ENCODE assay signal across 19 cellular contexts in genomic region chr10:44627591-44628354, GRCh38.
DNase-seq lines count a peak whose midpoint lies in the region; ATAC-seq and TF ChIP-seq lines count a peak whose summit lies in the region.
"Had no signal": no experiment of that assay in that cellular context is flagged by ENCODE, and none has a peak within 500 bp of the region (broad histone marks: within the 10 kb centered on the region; RNA-seq: fewer than 3 reads in every experiment).

No MANE protein-coding gene starts in this region.

- BruUV-seq in mammary epithelial cell (replicated peaks; lab: Mats Ljungman, UMichigan): no TSS peak

- H3K4me3 ChIP-seq in mammary epithelial cell (replicated peaks in 1 of 3; ENCODE audit: insufficient read depth in 1 of 3, low read depth in 2 of 3, low read length in 3 of 3) (no peak overlapping the region), vagina (no peak overlapping the region)

- dilution Hi-C loops in mammary epithelial cell (cut with HindIII; ENCODE audit: low sequenced_read_pairs): no loop called here

- peak overlapping the region; percentile 20 for H2AFZ ChIP-seq in mammary epithelial cell (ENCODE audit: low read depth, low read length)

- TF ChIP-seq POLR2A in vagina (IDR thresholded peaks at IDR 0.05): no peak

- 42% methylated on average over 4 of the region's 6 CpGs for WGBS in mammary epithelial cell (ENCODE audit: low coverage, missing lambda C conversion rate)

- CTCF ChIA-PET in mammary epithelial cell (lab: Charles Lee; ENCODE audit: low non-redundant PET): no interaction called here

- intact Hi-C loops in mammary epithelial cell (cut with micrococcal nuclease) (no loop called here), left ventricle myocardium superior (cut with micrococcal nuclease) (no loop called here), vagina (cut with DNase I) (no loop called here)

- peaks cover 5% of the 10 kb centered on the region for H3K4me1 ChIP-seq in mammary epithelial cell (ENCODE audit: insufficient read depth, low read length)
- H3K4me1 ChIP-seq in vagina: peaks cover 5% of the 10 kb centered on the region

- no peak overlapping the region for H3K27ac ChIP-seq in mammary epithelial cell (ENCODE audit: insufficient read depth, low read depth, low read length)
- no peak overlapping the region for H3K27ac ChIP-seq in vagina

- H3K27me3 ChIP-seq in mammary epithelial cell (ENCODE audit: insufficient read depth, low read length) (no peaks in the 10 kb centered on the region), vagina (no peaks in the 10 kb centered on the region)

- no peak overlapping the region for H3K4me2 ChIP-seq in mammary epithelial cell (ENCODE audit: insufficient read depth, low read depth, low read length)

- peak; percentile 77 for ATAC-seq in left ventricle myocardium superior
- ATAC-seq: activated CD4-positive, alpha-beta T cell treated with anti-CD3 and anti-CD28 coated beads for 36 hours had no signal

- TF ChIP-seq CTCF in mammary epithelial cell (conservative IDR thresholded peaks at IDR 0.05 in 1 of 2, IDR thresholded peaks at IDR 0.05 in 1 of 2; ENCODE audit: extremely low read depth in 1 of 2, insufficient read depth in 1 of 2, low read depth in 1 of 2, low read length in 2 of 2): peak in 1 of 2 donors; percentile 6
- TF ChIP-seq CTCF in vagina (IDR thresholded peaks at IDR 0.05): no peak

- H3K9ac ChIP-seq in mammary epithelial cell (ENCODE audit: insufficient read depth, low read length): no peak overlapping the region

- H4K20me1 ChIP-seq in mammary epithelial cell (ENCODE audit: insufficient read depth, low read length): no peaks in the 10 kb centered on the region

- DNase-seq in A172 (ENCODE audit: low spot score): peak; percentile 10
- peak; percentile 77 for DNase-seq in GM04504 (ENCODE audit: low read depth)
- DNase-seq in mammary epithelial cell: peak; percentile 54
- DNase-seq in left ventricle myocardium superior: no peak
- DNase-seq in HuH-7 (ENCODE audit: low spot score): no peak
- no peak for DNase-seq in cerebellum (ENCODE audit: low spot score)
- DNase-seq in vagina (ENCODE audit: extremely low spot score in 2 of 2): no peak
- no peak for DNase-seq in DMS153 treated with DMSO at 0.1 percent for 48 hours (lab: John Stamatoyannopoulos, UW; ENCODE audit: unreplicated experiment)
- DNase-seq: activated CD4-positive, alpha-beta T cell treated with anti-CD3 and anti-CD28 coated beads for 36 hours; activated CD8-positive, alpha-beta memory T cell treated with anti-CD3 and anti-CD28 coated beads, Interleukin-2, amount 50 U/mL, for 4 hours; Calu3; effector memory CD4-positive, alpha-beta T cell; GF-D8; H9; midbrain; NCI-H1092; NK-92 treated with Interleukin-12 subunit alpha and Interleukin-12 subunit beta, amount 100 ng/mL, for 24 hours; stimulated activated CD4-positive, alpha-beta T cell treated with anti-CD3 and anti-CD28 coated beads, Interleukin-4, amount 100 ng/mL, for 1 hour; T-helper 9 cell had no signal

- H3K79me2 ChIP-seq in mammary epithelial cell (ENCODE audit: insufficient read depth, low read length): no peaks in the 10 kb centered on the region

- no peaks in the 10 kb centered on the region for H3K36me3 ChIP-seq in mammary epithelial cell (ENCODE audit: insufficient read depth, low read length)
- H3K36me3 ChIP-seq in vagina: no peaks in the 10 kb centered on the region

- in situ Hi-C loops in mammary epithelial cell (cut with MboI; ENCODE audit: low sequenced_read_pairs in 2 of 2): no loop called here

- H3K9me3 ChIP-seq in mammary epithelial cell (replicated peaks; ENCODE audit: insufficient read depth, low read length) (no peaks in the 10 kb centered on the region), vagina (no peaks in the 10 kb centered on the region)

Comparison
In these comparisons a context has a peak if more than half of its experiments do, and no peak if none do; other contexts are left out.
1. DNase-seq: peak in A172 (single experiment), GM04504 (single experiment) and mammary epithelial cell (single experiment); none in left ventricle myocardium superior (single experiment), HuH-7 (single experiment), cerebellum (single experiment), vagina (0 of 2) and DMS153 treated with DMSO at 0.1 percent for 48 hours (single experiment).